ENCODE assay signal across 1 cellular context in genomic region chr10:34081948-34082347, GRCh38.
TF ChIP-seq lines count a peak whose summit lies in the region.

No MANE protein-coding gene starts in this region.

TF ChIP-seq in WTC11, 78 proteins besides CTCF, POLR2A, EP300 and RAD21 (continued from another document):
- TF ChIP-seq AFF4 (CRISPR knock-in tag; IDR thresholded peaks at IDR 0.05; ENCODE audit: borderline replicate concordance) (no peak), HMGA2 (CRISPR knock-in tag; IDR thresholded peaks at IDR 0.05) (no peak), IRF1 (CRISPR knock-in tag; IDR thresholded peaks at IDR 0.05) (no peak), USF2 (CRISPR knock-in tag; IDR thresholded peaks at IDR 0.05) (no peak), ESRRA (CRISPR knock-in tag; IDR thresholded peaks at IDR 0.05; ENCODE audit: borderline replicate concordance) (no peak), SP1 (CRISPR knock-in tag; conservative IDR thresholded peaks at IDR 0.05) (no peak), OVOL2 (CRISPR knock-in tag; IDR thresholded peaks at IDR 0.05; ENCODE audit: borderline replicate concordance) (no peak), FOXJ3 (CRISPR knock-in tag; IDR thresholded peaks at IDR 0.05; ENCODE audit: borderline replicate concordance) (no peak), ZNF281 (CRISPR knock-in tag; IDR thresholded peaks at IDR 0.05) (no peak), IRF2 (CRISPR knock-in tag; IDR thresholded peaks at IDR 0.05; ENCODE audit: borderline replicate concordance, low read depth) (no peak), E2F4 (CRISPR knock-in tag; IDR thresholded peaks at IDR 0.05; ENCODE audit: borderline replicate concordance, low read depth) (no peak), FOXK1 (CRISPR knock-in tag; IDR thresholded peaks at IDR 0.05) (no peak), NFATC4 (CRISPR knock-in tag; IDR thresholded peaks at IDR 0.05) (no peak)
